ENCODE assay signal across 8 cellular contexts in genomic region chr22:45671051-45671782, GRCh38. TPM values are rescaled to one million over a fixed set of nuclear protein-coding genes. Genes with fewer than 3 reads are reported as not detected.
DNase-seq lines count a peak whose midpoint lies in the region; TF ChIP-seq lines count a peak whose summit lies in the region.

No MANE protein-coding gene starts in this region.

- peak overlapping the region; percentile 74 to 92 (median 86) for H3K27ac Mint-ChIP-seq in nephron

- no peak for TF ChIP-seq EP300 in esophagus muscularis mucosa (IDR thresholded peaks at IDR 0.05)

- H3K4me1 ChIP-seq in esophagus muscularis mucosa: peaks cover 23 to 50% (median 49%) of the 10 kb centered on the region in 4 donors

- no peaks in the 10 kb centered on the region for H3K27me3 ChIP-seq in esophagus muscularis mucosa

- H3K9ac ChIP-seq in SK-N-MC (ENCODE audit: insufficient read length): peak overlapping the region; percentile 44

- intact Hi-C loops in esophagus muscularis mucosa (cut with DNase I): no loop called here

- peaks cover 40% of the 10 kb centered on the region for H3K4me1 Mint-ChIP-seq in nephron

- H3K4me3 ChIP-seq in SK-N-MC (peak overlapping the region; percentile 90), esophagus muscularis mucosa (peak overlapping the region; percentile 83 to 94 (median 88))

- peaks cover 5% of the 10 kb centered on the region for H3K27me3 Mint-ChIP-seq in nephron (ENCODE audit: low read depth)

- TF ChIP-seq CTCF in esophagus muscularis mucosa (IDR thresholded peaks at IDR 0.05): no peak
- no peak for TF ChIP-seq CTCF in nephron (IDR thresholded peaks at IDR 0.05; ENCODE audit: unreplicated experiment in 3 of 3)

- peaks cover 4% of the 10 kb centered on the region for H3K36me3 Mint-ChIP-seq in nephron (ENCODE audit: low read depth)

- H3K9me3 Mint-ChIP-seq in nephron: peaks cover 2% of the 10 kb centered on the region

- WGBS in esophagus muscularis mucosa: 33% methylated on average over 4 of the region's 32 CpGs

- H3K27ac ChIP-seq in SK-N-MC: peak overlapping the region; percentile 66
- peak overlapping the region; percentile 83 to 88 (median 86) for H3K27ac ChIP-seq in esophagus muscularis mucosa (replicated peaks in 1 of 4)

- H3K9me3 ChIP-seq in SK-N-MC (ENCODE audit: low read depth, low read length) (no peaks in the 10 kb centered on the region), esophagus muscularis mucosa (peaks cover 0 to under 1% (median 0%) of the 10 kb centered on the region in 4 donors)

- DNase-seq in NCI-H1694 (lab: John Stamatoyannopoulos, UW) (peak; percentile 67), NCI-H1694 treated with DMSO at 0.1 percent for 48 hours (lab: John Stamatoyannopoulos, UW) (no peak), SK-N-MC (ENCODE audit: low read depth, low spot score) (no peak), esophagus muscularis mucosa (ENCODE audit: extremely low spot score) (no peak), GM19240 (ENCODE audit: insufficient read length, low spot score) (no peak), AG20443 (ENCODE audit: low spot score) (no peak), NCI-H128 (lab: John Stamatoyannopoulos, UW; ENCODE audit: unreplicated experiment) (no peak)

- no peak for TF ChIP-seq POLR2A in esophagus muscularis mucosa (IDR thresholded peaks at IDR 0.05; ENCODE audit: low read depth)

- peaks cover 10% of the 10 kb centered on the region; the same call in 1 of the 2 replicates for H3K36me3 ChIP-seq in SK-N-MC (ENCODE audit: insufficient read depth, low read length)
- H3K36me3 ChIP-seq in esophagus muscularis mucosa: no peaks in the 10 kb centered on the region

- peak overlapping the region; percentile 88 to 92 (median 90) for H3K4me3 Mint-ChIP-seq in nephron

RNA-seq across cellular contexts. Expression of gene ATXN10, which starts 0.4 kb away (rescaled TPM):
- 100 to 1,000 TPM in 2 of 4 donors, 10 to 100 TPM in 2; 67.5 to 126 (median 91.2) TPM for total RNA-seq in esophagus muscularis mucosa
